ENCODE assay signal across 21 cellular contexts in genomic region chr6:155880905-155881304, GRCh38.
DNase-seq lines count a peak whose midpoint lies in the region; ATAC-seq, FAIRE-seq and TF ChIP-seq lines count a peak whose summit lies in the region.
"Had no signal": no experiment of that assay in that cellular context is flagged by ENCODE, and none has a peak within 500 bp of the region (broad histone marks: within the 10 kb centered on the region; RNA-seq: fewer than 3 reads in every experiment).

No MANE protein-coding gene starts in this region.

- no peaks in the 10 kb centered on the region for H3K36me3 Mint-ChIP-seq in HFFc6 (ENCODE audit: low read depth)
- H3K36me3 Mint-ChIP-seq in mesothelial cell of epicardium = no peaks in the 10 kb centered on the region
- H3K36me3 Mint-ChIP-seq: activated naive CD4-positive, alpha-beta T cell treated with anti-CD3 and anti-CD28 coated beads, Interleukin-2, amount 50 U/mL, for 24 hours had no signal

- H3K4me1 Mint-ChIP-seq in HFFc6 (ENCODE audit: low read depth) (peaks cover 56% of the 10 kb centered on the region), mesothelial cell of epicardium (no peaks in the 10 kb centered on the region)

- no peak overlapping the region for H3K4me3 ChIP-seq in gastroesophageal sphincter
- H3K4me3 ChIP-seq: breast epithelium, thyroid gland had no signal

- no peaks in the 10 kb centered on the region for H3K9me3 ChIP-seq in gastroesophageal sphincter
- H3K9me3 ChIP-seq: breast epithelium, Caco-2, thyroid gland had no signal

- peaks cover 0 to 20% (median 10%) of the 10 kb centered on the region in 3 donors for H3K4me1 ChIP-seq in gastroesophageal sphincter
- H3K4me1 ChIP-seq: breast epithelium, Caco-2 had no signal

- H3K9me3 Mint-ChIP-seq in HFFc6 (no peaks in the 10 kb centered on the region), mesothelial cell of epicardium (no peaks in the 10 kb centered on the region)
- H3K9me3 Mint-ChIP-seq: activated naive CD4-positive, alpha-beta T cell treated with anti-CD3 and anti-CD28 coated beads, Interleukin-2, amount 50 U/mL, for 24 hours had no signal

- ATAC-seq in gastroesophageal sphincter = peak; percentile 53
- ATAC-seq: effector memory CD8-positive, alpha-beta T cell; HCT116 had no signal

- H3K27ac Mint-ChIP-seq in HFFc6 = peak overlapping the region; percentile 32
- H3K27ac Mint-ChIP-seq in mesothelial cell of epicardium = no peak overlapping the region
- H3K27ac Mint-ChIP-seq: activated naive CD4-positive, alpha-beta T cell treated with anti-CD3 and anti-CD28 coated beads, Interleukin-2, amount 50 U/mL, for 24 hours; effector memory CD8-positive, alpha-beta T cell had no signal

- no peak for TF ChIP-seq POLR2A in gastroesophageal sphincter (IDR thresholded peaks at IDR 0.05)

- TF ChIP-seq CTCF in HFFc6 (IDR thresholded peaks at IDR 0.05) (no peak), gastroesophageal sphincter (IDR thresholded peaks at IDR 0.05) (no peak), mesothelial cell of epicardium (IDR thresholded peaks at IDR 0.05; ENCODE audit: unreplicated experiment) (no peak)

- no peak for TF ChIP-seq EP300 in gastroesophageal sphincter (IDR thresholded peaks at IDR 0.05)

- WGBS in gastroesophageal sphincter (ENCODE audit: low coverage in 1 of 2), 2 donors = 44 to 69% methylated on average over 3 of the region's 3 CpGs

- H3K36me3 ChIP-seq in gastroesophageal sphincter = no peaks in the 10 kb centered on the region
- H3K36me3 ChIP-seq: breast epithelium, thyroid gland had no signal

- no peaks in the 10 kb centered on the region for H3K27me3 Mint-ChIP-seq in HFFc6 (ENCODE audit: insufficient read depth)
- no peaks in the 10 kb centered on the region for H3K27me3 Mint-ChIP-seq in mesothelial cell of epicardium (ENCODE audit: low read depth)
- H3K27me3 Mint-ChIP-seq: activated naive CD4-positive, alpha-beta T cell treated with anti-CD3 and anti-CD28 coated beads, Interleukin-2, amount 50 U/mL, for 24 hours; effector memory CD8-positive, alpha-beta T cell had no signal

- FAIRE-seq in frontal cortex (lab: Jason Lieb, UNC) = no peak

- H3K27ac ChIP-seq in gastroesophageal sphincter = peak overlapping the region in 2 of 4 donors; percentile 14 to 18
- H3K27ac ChIP-seq: thyroid gland had no signal

- peak overlapping the region; percentile 44; the same call in 1 of the 2 replicates for H3K4me3 Mint-ChIP-seq in HFFc6
- H3K4me3 Mint-ChIP-seq in mesothelial cell of epicardium = no peak overlapping the region
- H3K4me3 Mint-ChIP-seq: activated naive CD4-positive, alpha-beta T cell treated with anti-CD3 and anti-CD28 coated beads, Interleukin-2, amount 50 U/mL, for 24 hours; effector memory CD8-positive, alpha-beta T cell had no signal

- no peaks in the 10 kb centered on the region for H3K27me3 ChIP-seq in gastroesophageal sphincter
- H3K27me3 ChIP-seq: breast epithelium, thyroid gland had no signal

- DNase-seq in AG08395 (ENCODE audit: low spot score) = peak; percentile 21
- DNase-seq in HFFc6 = peak; percentile 51
- DNase-seq in amniotic epithelial cell (ENCODE audit: low read depth) = peak; percentile 3
- DNase-seq in NCI-H1417 (lab: John Stamatoyannopoulos, UW) = no peak
- DNase-seq in DMS153 (lab: John Stamatoyannopoulos, UW) = no peak
- DNase-seq in frontal cortex (ENCODE audit: low spot score in 2 of 2) = no peak
- no peak for DNase-seq in mesothelial cell of epicardium (ENCODE audit: low spot score in 2 of 2, unreplicated experiment in 2 of 2)
- DNase-seq: activated CD4-positive, alpha-beta T cell treated with anti-CD3 and anti-CD28 coated beads for 4 hours; Caco-2; effector memory CD8-positive, alpha-beta T cell; NCI-H1436; NK-92 treated with Interleukin-12 subunit alpha and Interleukin-12 subunit beta, amount 100 ng/mL, for 24 hours; right cardiac atrium; SHP77; stimulated activated CD4-positive, alpha-beta T cell treated with anti-CD3 and anti-CD28 coated beads, Interleukin-4, amount 100 ng/mL, for 4 hours; T1000; thyroid gland had no signal

Comparison
In these comparisons a context has a peak if more than half of its experiments do, and no peak if none do; other contexts are left out.
1. DNase-seq: peak in AG08395 (single experiment), HFFc6 (single experiment) and amniotic epithelial cell (single experiment); none in NCI-H1417 (0 of 3), DMS153 (single experiment), frontal cortex (0 of 2) and mesothelial cell of epicardium (0 of 2).